21 cellular contexts compared by ENCODE assay signal in genomic region chrX:70509078-70509477, GRCh38.
DNase-seq lines count a peak whose midpoint lies in the region; ATAC-seq and TF ChIP-seq lines count a peak whose summit lies in the region.
"Had no signal": no experiment of that assay in that cellular context is flagged by ENCODE, and none has a peak within 500 bp of the region (broad histone marks: within the 10 kb centered on the region; RNA-seq: fewer than 3 reads in every experiment).

No MANE protein-coding gene starts in this region.

- peaks cover 3% of the 10 kb centered on the region for H3K36me3 Mint-ChIP-seq in activated T-helper 2 cell treated with anti-CD3 and anti-CD28 coated beads, Interferon-gamma antibody, Interleukin-2, Interleukin-4, amounts not matched to agents 10 μg/mL and 5 μg/mL and 100 μg/mL, durations not matched to agents 14 hours and 24 hours and 36 hours (ENCODE audit: low read depth)
- H3K36me3 Mint-ChIP-seq in naive thymus-derived CD4-positive, alpha-beta T cell = peaks cover 0 to 11% (median 0%) of the 10 kb centered on the region in 5 donors
- H3K36me3 Mint-ChIP-seq: memory B cell, naive B cell had no signal

- H3K9ac ChIP-seq in OCI-LY3 (ENCODE audit: low read length) = no peak overlapping the region; the same call in 1 of the 2 replicates

- peak overlapping the region; percentile 84 for H3K27ac Mint-ChIP-seq in activated T-helper 2 cell treated with anti-CD3 and anti-CD28 coated beads, Interferon-gamma antibody, Interleukin-2, Interleukin-4, amounts not matched to agents 10 μg/mL and 5 μg/mL and 100 μg/mL, durations not matched to agents 14 hours and 24 hours and 36 hours
- no peak overlapping the region for H3K27ac Mint-ChIP-seq in naive thymus-derived CD4-positive, alpha-beta T cell
- H3K27ac Mint-ChIP-seq: memory B cell, naive B cell had no signal

- peak overlapping the region; percentile 7; the same call in 1 of the 2 replicates for H2AFZ ChIP-seq in OCI-LY3 (ENCODE audit: low read depth, low read length)

- CTCF ChIA-PET in naive thymus-derived CD4-positive, alpha-beta T cell (lab: Charles Lee) = no interaction called here

- H3K79me2 ChIP-seq in OCI-LY3 (ENCODE audit: low read length) = no peaks in the 10 kb centered on the region

- H3K9me3 Mint-ChIP-seq in activated T-helper 2 cell treated with anti-CD3 and anti-CD28 coated beads, Interferon-gamma antibody, Interleukin-2, Interleukin-4, amounts not matched to agents 10 μg/mL and 5 μg/mL and 100 μg/mL, durations not matched to agents 14 hours and 24 hours and 36 hours = no peaks in the 10 kb centered on the region
- peaks cover 0 to 3% (median 0%) of the 10 kb centered on the region in 11 donors for H3K9me3 Mint-ChIP-seq in naive thymus-derived CD4-positive, alpha-beta T cell
- H3K9me3 Mint-ChIP-seq: memory B cell had no signal

- intact Hi-C loops in activated T-helper 2 cell treated with anti-CD3 and anti-CD28 coated beads, Interferon-gamma antibody, Interleukin-2, Interleukin-4, amounts not matched to agents 10 μg/mL and 5 μg/mL and 100 μg/mL, durations not matched to agents 14 hours and 24 hours and 36 hours (cut with micrococcal nuclease) = loop anchor here (2.0 kb wide), 2 partner anchors 52 to 148 kb away; no protein-coding TSS in a partner anchor
- intact Hi-C loops in naive thymus-derived CD4-positive, alpha-beta T cell (cut with micrococcal nuclease) = loop anchor here in 1 of 2 donors (5.0 kb wide), 1 partner anchor 57 kb away; no protein-coding TSS in a partner anchor
- intact Hi-C loops in mucosa of descending colon (cut with DNase I, micrococcal nuclease) = no loop called here

- H3K27ac ChIP-seq in OCI-LY3 (ENCODE audit: low read length) = 0 out of 2 replicates have a peak overlapping the region, but pooled peaks have one; percentile 41
- no peak overlapping the region for H3K27ac ChIP-seq in naive thymus-derived CD4-positive, alpha-beta T cell (ENCODE audit: low read depth, low read length)
- H3K27ac ChIP-seq: RWPE1, stomach had no signal

- no peaks in the 10 kb centered on the region for H3K27me3 ChIP-seq in OCI-LY3 (ENCODE audit: low read depth, low read length)
- no peaks in the 10 kb centered on the region for H3K27me3 ChIP-seq in naive thymus-derived CD4-positive, alpha-beta T cell (ENCODE audit: control insufficient read depth in 2 of 2, insufficient read depth in 2 of 2, low read length in 2 of 2)
- H3K27me3 ChIP-seq: stomach had no signal

- peaks cover 18% of the 10 kb centered on the region for H3K4me1 ChIP-seq in OCI-LY3 (ENCODE audit: low read length)
- H3K4me1 ChIP-seq in naive thymus-derived CD4-positive, alpha-beta T cell (ENCODE audit: control insufficient read depth in 2 of 2, insufficient read depth in 2 of 2, low read length in 2 of 2) = no peaks in the 10 kb centered on the region
- no peaks in the 10 kb centered on the region for H3K4me1 ChIP-seq in mucosa of descending colon (ENCODE audit: low read depth)
- H3K4me1 ChIP-seq: stomach had no signal

- H3K4me3 ChIP-seq in OCI-LY3 (ENCODE audit: low read length) (peak overlapping the region; percentile 43; the same call in 1 of the 2 replicates), foreskin fibroblast (ENCODE audit: low read depth in 1 of 2, low read length in 2 of 2) (no peak overlapping the region), mucosa of descending colon (no peak overlapping the region)
- no peak overlapping the region for H3K4me3 ChIP-seq in naive thymus-derived CD4-positive, alpha-beta T cell (ENCODE audit: low read length)
- H3K4me3 ChIP-seq: stomach had no signal

- DNase-seq in CD1c-positive myeloid dendritic cell (ENCODE audit: extremely low spot score) (peak; percentile 1), foreskin fibroblast (no peak), cerebellar nuclear complex (lab: John Stamatoyannopoulos, UW) (no peak), mucosa of descending colon (no peak)
- DNase-seq in activated T-helper 2 cell treated with anti-CD3 and anti-CD28 coated beads, Interferon-gamma antibody, Interleukin-2, Interleukin-4, amounts not matched to agents 10 μg/mL and 5 μg/mL and 100 μg/mL, durations not matched to agents 14 hours and 24 hours and 36 hours (ENCODE audit: low spot score) = no peak
- no peak for DNase-seq in naive thymus-derived CD4-positive, alpha-beta T cell
- DNase-seq: caudate nucleus; DND-41; GOT3; head of caudate nucleus; left colon; naive B cell; NK-92 treated with Interleukin-12 subunit alpha and Interleukin-12 subunit beta, amount 100 ng/mL, for 24 hours; occipital lobe; stomach; T-helper 9 cell; trophoblast cell had no signal

- peak overlapping the region; percentile 81 for H3K4me2 ChIP-seq in OCI-LY3 (ENCODE audit: low read length)

- no peak for TF ChIP-seq CTCF in OCI-LY3 (IDR thresholded peaks at IDR 0.05; ENCODE audit: low read depth, low read length)
- TF ChIP-seq CTCF in foreskin fibroblast (IDR thresholded peaks at IDR 0.05; ENCODE audit: low read depth, low read length) = no peak
- no peak for TF ChIP-seq CTCF in mucosa of descending colon (IDR thresholded peaks at IDR 0.05)

- no peaks in the 10 kb centered on the region for H3K9me3 ChIP-seq in OCI-LY3 (ENCODE audit: insufficient read depth, low read length)
- H3K9me3 ChIP-seq in naive thymus-derived CD4-positive, alpha-beta T cell (ENCODE audit: control insufficient read depth in 2 of 3, low read length in 3 of 3) = no peaks in the 10 kb centered on the region
- H3K9me3 ChIP-seq in mucosa of descending colon = no peaks in the 10 kb centered on the region
- H3K9me3 ChIP-seq: stomach had no signal

- peaks cover 34% of the 10 kb centered on the region for H3K4me1 Mint-ChIP-seq in activated T-helper 2 cell treated with anti-CD3 and anti-CD28 coated beads, Interferon-gamma antibody, Interleukin-2, Interleukin-4, amounts not matched to agents 10 μg/mL and 5 μg/mL and 100 μg/mL, durations not matched to agents 14 hours and 24 hours and 36 hours (ENCODE audit: low read depth)
- peaks cover 0 to 37% (median 0%) of the 10 kb centered on the region in 7 donors for H3K4me1 Mint-ChIP-seq in naive thymus-derived CD4-positive, alpha-beta T cell

- ATAC-seq in GM18511 (IDR thresholded peaks at IDR 0.05; ENCODE audit: unreplicated experiment) (peak; percentile 32), mucosa of descending colon (no peak)
- no peak for ATAC-seq in naive thymus-derived CD4-positive, alpha-beta T cell

- H3K36me3 ChIP-seq in OCI-LY3 (replicated peaks; ENCODE audit: low read depth, low read length) (no peaks in the 10 kb centered on the region), mucosa of descending colon (ENCODE audit: low read depth) (no peaks in the 10 kb centered on the region)
- H3K36me3 ChIP-seq in naive thymus-derived CD4-positive, alpha-beta T cell (ENCODE audit: control insufficient read depth in 2 of 3, insufficient read depth in 3 of 3, low read length in 3 of 3) = no peaks in the 10 kb centered on the region

- H4K20me1 ChIP-seq in OCI-LY3 (ENCODE audit: insufficient read depth, low read length) = no peaks in the 10 kb centered on the region

- POLR2A ChIA-PET in naive thymus-derived CD4-positive, alpha-beta T cell (lab: Charles Lee) = no interaction called here

- no peaks in the 10 kb centered on the region for H3K27me3 Mint-ChIP-seq in activated T-helper 2 cell treated with anti-CD3 and anti-CD28 coated beads, Interferon-gamma antibody, Interleukin-2, Interleukin-4, amounts not matched to agents 10 μg/mL and 5 μg/mL and 100 μg/mL, durations not matched to agents 14 hours and 24 hours and 36 hours (ENCODE audit: low read depth)
- H3K27me3 Mint-ChIP-seq in naive thymus-derived CD4-positive, alpha-beta T cell = peaks cover 0 to 10% (median 0%) of the 10 kb centered on the region in 5 donors

- H3K4me3 Mint-ChIP-seq in activated T-helper 2 cell treated with anti-CD3 and anti-CD28 coated beads, Interferon-gamma antibody, Interleukin-2, Interleukin-4, amounts not matched to agents 10 μg/mL and 5 μg/mL and 100 μg/mL, durations not matched to agents 14 hours and 24 hours and 36 hours (ENCODE audit: low read depth) = no peak overlapping the region
- H3K4me3 Mint-ChIP-seq in naive thymus-derived CD4-positive, alpha-beta T cell = no peak overlapping the region
- H3K4me3 Mint-ChIP-seq: memory B cell, naive B cell had no signal
